ENCODE assay signal across 7 cellular contexts in genomic region chr3:197659701-197660100, GRCh38.
DNase-seq lines count a peak whose midpoint lies in the region; ATAC-seq and TF ChIP-seq lines count a peak whose summit lies in the region.
"Not testable (repeated sequence)": the region's sequence is repeated elsewhere in the genome, so short reads cannot be mapped to it uniquely, and the experiment has no call there.

No MANE protein-coding gene starts in this region.

- WGBS in right cardiac atrium = 82% methylated on average over 16 of the region's 16 CpGs
- 89% methylated on average over 11 of the region's 16 CpGs for WGBS in mesenchymal stem cell

- H4K91ac ChIP-seq in mesenchymal stem cell (ENCODE audit: low read length) = peak overlapping the region; percentile 15

- not testable (repeated sequence) for H2BK5ac ChIP-seq in mesenchymal stem cell (ENCODE audit: low read depth, low read length, poor library complexity, severe bottlenecking)

- H3K14ac ChIP-seq in mesenchymal stem cell (ENCODE audit: low read length in 2 of 2) = not testable (repeated sequence)

- H3K4me1 Mint-ChIP-seq in stimulated activated memory B cell treated with anti-CD40 and anti-IgM and Interleukin-4, amounts not matched to agents 10 μg/mL and 1 μg/mL and 100 μg/mL, for 72 hours = peaks cover 16% of the 10 kb centered on the region

- not testable (repeated sequence) for H3K9me3 ChIP-seq in OCI-LY1 (ENCODE audit: low read length); right cardiac atrium (ENCODE audit: control insufficient read depth, low read length); mesenchymal stem cell (ENCODE audit: control insufficient read depth, low read length)

- peak overlapping the region; percentile 46; the same call in 1 of the 2 replicates for H3K4me2 ChIP-seq in OCI-LY1 (ENCODE audit: low read length)
- H3K4me2 ChIP-seq in mesenchymal stem cell (ENCODE audit: low read length, poor library complexity, severe bottlenecking) = not testable (repeated sequence)

- not testable (repeated sequence) for H3K79me2 ChIP-seq in OCI-LY1 (ENCODE audit: insufficient read depth, low read length)

- peak overlapping the region; percentile 15; the same call in 1 of the 2 replicates for H3K27ac ChIP-seq in C4-2B
- H3K27ac ChIP-seq in OCI-LY1 (ENCODE audit: low read depth, low read length, poor library complexity, severe bottlenecking) = peak overlapping the region; percentile 98
- not testable (repeated sequence) for H3K27ac ChIP-seq in right cardiac atrium (ENCODE audit: low read length); mesenchymal stem cell (ENCODE audit: low read length, poor library complexity, severe bottlenecking)

- not testable (repeated sequence) for H3K79me1 ChIP-seq in mesenchymal stem cell (replicated peaks; ENCODE audit: low read length, poor library complexity, severe bottlenecking)

- H3K9me2 ChIP-seq in OCI-LY1 (ENCODE audit: low read depth, low read length) = not testable (repeated sequence)

- H2AK5ac ChIP-seq in mesenchymal stem cell (ENCODE audit: low read length, severe bottlenecking) = not testable (repeated sequence)

- intact Hi-C loops in right cardiac atrium (cut with DNase I) = not testable (repeated sequence)

- peak; percentile 58 for DNase-seq in activated CD8-positive, alpha-beta memory T cell treated with anti-CD3 and anti-CD28 coated beads for 24 hours
- peak in 2 of 3 donors; percentile 42 to 69 for DNase-seq in right cardiac atrium
- not testable (repeated sequence) for DNase-seq in mesenchymal stem cell

- H3K23ac ChIP-seq in mesenchymal stem cell (ENCODE audit: low read length in 2 of 2) = not testable (repeated sequence)

- H3K9ac ChIP-seq in OCI-LY1 (ENCODE audit: low read length) = peak overlapping the region; percentile 71; the same call in 1 of the 2 replicates
- H3K9ac ChIP-seq in mesenchymal stem cell (ENCODE audit: low read length) = not testable (repeated sequence)

- H3K27me3 ChIP-seq in OCI-LY1 (ENCODE audit: insufficient read depth, low read length); right cardiac atrium (ENCODE audit: control insufficient read depth, insufficient read depth); mesenchymal stem cell (ENCODE audit: control insufficient read depth in 1 of 2, insufficient read depth in 1 of 2, low read length in 2 of 2): not testable (repeated sequence)

- peak overlapping the region; percentile 57 for H3K27ac Mint-ChIP-seq in stimulated activated memory B cell treated with anti-CD40 and anti-IgM and Interleukin-4, amounts not matched to agents 10 μg/mL and 1 μg/mL and 100 μg/mL, for 72 hours

- H3K4me3 ChIP-seq in OCI-LY1 (ENCODE audit: low read depth, low read length, poor library complexity, severe bottlenecking) = peak overlapping the region; percentile 57
- H3K4me3 ChIP-seq in right cardiac atrium (ENCODE audit: low read length); mesenchymal stem cell (ENCODE audit: insufficient read depth in 1 of 2, low read depth in 1 of 2, low read length in 2 of 2): not testable (repeated sequence)

- ATAC-seq in GM18502 (IDR thresholded peaks at IDR 0.05; ENCODE audit: poor library complexity, unreplicated experiment) = peak; percentile 9
- ATAC-seq in right cardiac atrium = peak in 1 of 2 donors; percentile 2
- peak; percentile 2 for ATAC-seq in stimulated activated memory B cell treated with anti-CD40 and anti-IgM and Interleukin-4, amounts not matched to agents 10 μg/mL and 1 μg/mL and 100 μg/mL, for 72 hours

- not testable (repeated sequence) for H3K27me3 Mint-ChIP-seq in stimulated activated memory B cell treated with anti-CD40 and anti-IgM and Interleukin-4, amounts not matched to agents 10 μg/mL and 1 μg/mL and 100 μg/mL, for 72 hours

- H3K4me1 ChIP-seq in OCI-LY1 (ENCODE audit: insufficient read depth, low read length, severe bottlenecking) = peaks cover 78% of the 10 kb centered on the region
- not testable (repeated sequence) for H3K4me1 ChIP-seq in right cardiac atrium (ENCODE audit: control insufficient read depth, insufficient read depth, low read length); mesenchymal stem cell (ENCODE audit: control insufficient read depth, insufficient read depth, low read depth, low read length)

- H3K36me3 Mint-ChIP-seq in stimulated activated memory B cell treated with anti-CD40 and anti-IgM and Interleukin-4, amounts not matched to agents 10 μg/mL and 1 μg/mL and 100 μg/mL, for 72 hours = not testable (repeated sequence)

- H2BK12ac ChIP-seq in mesenchymal stem cell (ENCODE audit: low read length in 2 of 2) = not testable (repeated sequence)

- H2BK15ac ChIP-seq in mesenchymal stem cell (ENCODE audit: low read depth, poor library complexity, severe bottlenecking) = not testable (repeated sequence)

- H3K4ac ChIP-seq in mesenchymal stem cell (ENCODE audit: low read depth in 1 of 2, low read length in 2 of 2) = not testable (repeated sequence)

- not testable (repeated sequence) for H2AFZ ChIP-seq in OCI-LY1 (ENCODE audit: low read length); mesenchymal stem cell (ENCODE audit: low read depth, low read length)

- H3K36me3 ChIP-seq in OCI-LY1 (ENCODE audit: insufficient read depth, low read length); mesenchymal stem cell (ENCODE audit: control insufficient read depth in 1 of 2, insufficient read depth in 2 of 2, low read depth in 1 of 2, low read length in 2 of 2): not testable (repeated sequence)

- not testable (repeated sequence) for H3K18ac ChIP-seq in mesenchymal stem cell (ENCODE audit: low read depth in 1 of 2, low read length in 2 of 2)

- not testable (repeated sequence) for H3K4me3 Mint-ChIP-seq in stimulated activated memory B cell treated with anti-CD40 and anti-IgM and Interleukin-4, amounts not matched to agents 10 μg/mL and 1 μg/mL and 100 μg/mL, for 72 hours

- TF ChIP-seq CTCF in C4-2B (conservative IDR thresholded peaks at IDR 0.05); OCI-LY1 (IDR thresholded peaks at IDR 0.05; ENCODE audit: low read length): not testable (repeated sequence)

- not testable (repeated sequence) for H4K8ac ChIP-seq in mesenchymal stem cell (ENCODE audit: low read length)

- not testable (repeated sequence) for H3K9me3 Mint-ChIP-seq in stimulated activated memory B cell treated with anti-CD40 and anti-IgM and Interleukin-4, amounts not matched to agents 10 μg/mL and 1 μg/mL and 100 μg/mL, for 72 hours

- not testable (repeated sequence) for H2BK120ac ChIP-seq in mesenchymal stem cell (ENCODE audit: low read depth, low read length)

- H3F3A ChIP-seq in OCI-LY1 (ENCODE audit: insufficient read depth, low read length) = not testable (repeated sequence)

- not testable (repeated sequence) for H4K20me1 ChIP-seq in OCI-LY1 (ENCODE audit: insufficient read depth, low read length)
